In the genomic region with DNA sequence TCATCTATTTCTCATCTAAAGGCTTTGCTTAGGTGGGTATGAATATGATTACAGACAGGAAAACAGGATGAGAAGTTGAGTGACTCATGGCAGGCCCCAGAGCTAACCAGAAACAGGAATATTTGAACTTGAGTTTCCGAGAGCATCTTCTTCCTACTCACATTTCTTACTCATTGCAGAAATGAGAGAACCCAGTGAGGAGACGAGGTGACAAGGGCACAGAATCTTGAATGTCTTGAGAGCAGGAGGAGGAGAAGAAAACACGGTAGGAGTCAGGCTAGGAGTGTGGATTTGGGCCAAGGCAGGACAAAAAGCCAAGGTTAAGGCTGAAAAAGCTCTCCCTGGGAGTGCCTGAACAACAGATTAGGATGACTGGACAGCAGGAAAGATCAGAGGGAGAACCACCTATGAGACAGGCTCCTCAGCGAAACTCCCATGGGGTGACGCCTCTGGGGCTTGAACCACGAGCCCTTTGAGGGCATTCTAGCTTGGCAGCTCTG, we compare ENCODE assay signal across 6 cellular contexts. TPM values are rescaled to one million over a fixed set of nuclear protein-coding genes. Genes with fewer than 3 reads are reported as not detected.
DNase-seq lines count a peak whose midpoint lies in the region; ATAC-seq and TF ChIP-seq lines count a peak whose summit lies in the region.

No MANE protein-coding gene starts in this region.

- no peak overlapping the region for H3K14ac ChIP-seq in H9 (ENCODE audit: insufficient read depth, low read length)

- H3K4ac ChIP-seq in H9 (ENCODE audit: low read depth, low read length), result no peak overlapping the region

- no peaks in the 10 kb centered on the region for H4K20me1 ChIP-seq in H9 (ENCODE audit: control insufficient read depth, insufficient read depth, insufficient read length)

- no peaks in the 10 kb centered on the region for H3K9me3 ChIP-seq in H9 (ENCODE audit: control insufficient read depth, low read depth, low read length)

- H3K9me3 Mint-ChIP-seq in H9, result peaks cover 0 to 3% of the 10 kb centered on the region in 2 experiments; a peak in 2 of 5 replicates
- H3K9me3 Mint-ChIP-seq in naive thymus-derived CD8-positive, alpha-beta T cell, result no peaks in the 10 kb centered on the region

- peaks cover 0 to 13% (median 9%) of the 10 kb centered on the region in 3 experiments; a peak in 6 of 7 replicates for H3K36me3 Mint-ChIP-seq in H9 (ENCODE audit: insufficient read depth in 1 of 3, low read depth in 3 of 3)
- peaks cover 0 to 4% (median 0%) of the 10 kb centered on the region in 3 donors for H3K36me3 Mint-ChIP-seq in naive thymus-derived CD8-positive, alpha-beta T cell

- no peak overlapping the region for H3K4me3 Mint-ChIP-seq in H9
- H3K4me3 Mint-ChIP-seq in naive thymus-derived CD8-positive, alpha-beta T cell, result peak overlapping the region in 6 of 10 donors; percentile 21 to 78 (median 54)

- no peak overlapping the region for H2BK120ac ChIP-seq in H9 (ENCODE audit: low read depth, low read length, poor library complexity, severe bottlenecking)

- 0 out of 2 replicates have a peak, but pooled peaks cover 1% of the 10 kb centered on the region for H3K27me3 Mint-ChIP-seq in H9 (ENCODE audit: low read depth)
- H3K27me3 Mint-ChIP-seq in naive thymus-derived CD8-positive, alpha-beta T cell, result peaks cover 0 to 2% (median 0%) of the 10 kb centered on the region in 5 donors

- H3K4me1 Mint-ChIP-seq in H9, result peaks cover 12 to 20% of the 10 kb centered on the region in 2 experiments
- H3K4me1 Mint-ChIP-seq in naive thymus-derived CD8-positive, alpha-beta T cell, result peaks cover 14 to 58% (median 47%) of the 10 kb centered on the region in 4 donors

- no peak overlapping the region for H4K91ac ChIP-seq in H9 (ENCODE audit: insufficient read length, low read depth, low read length)

- H3K79me1 ChIP-seq in H9 (ENCODE audit: insufficient read depth, low read depth, low read length, poor library complexity, severe bottlenecking), result no peaks in the 10 kb centered on the region

- H3K56ac ChIP-seq in H9 (ENCODE audit: insufficient read length, low read depth, low read length), result no peak overlapping the region

- no peak overlapping the region for H4K5ac ChIP-seq in H9 (ENCODE audit: insufficient read length, low read depth, low read length)

- POLR2A ChIA-PET in naive thymus-derived CD8-positive, alpha-beta T cell (lab: Charles Lee), result interaction anchor here (0.7 kb wide), 1 partner anchor 8 kb away, joined by 3 read pairs; no protein-coding TSS in a partner anchor

- DNase-seq in H9 (no peak), GF-D8 (lab: John Stamatoyannopoulos, UW) (no peak)
- peak; percentile 77 to 78 for DNase-seq in activated T-cell treated with anti-CD3 and anti-CD28 coated beads, Interleukin-2, amount 50 U/mL, for 48 hours
- no peak for DNase-seq in naive thymus-derived CD8-positive, alpha-beta T cell
- DNase-seq in effector CD4-positive, alpha-beta T cell, result no peak

- peaks cover 11% of the 10 kb centered on the region; the same call in 1 of the 2 replicates for H3K79me2 ChIP-seq in H9 (ENCODE audit: insufficient read depth, low read length)

- H3K23ac ChIP-seq in H9 (ENCODE audit: insufficient read length, low read depth, low read length), result no peak overlapping the region

- H3K23me2 ChIP-seq in H9 (ENCODE audit: insufficient read length, low read depth, low read length, poor library complexity, severe bottlenecking), result peaks cover 9% of the 10 kb centered on the region

- H3K27ac Mint-ChIP-seq in H9, result peak overlapping the region; percentile 6 to 18 (median 17); a peak in 2 of 7 replicates
- H3K27ac Mint-ChIP-seq in naive thymus-derived CD8-positive, alpha-beta T cell, result peak overlapping the region in 8 of 10 donors; percentile 50 to 99 (median 73)

- no peak overlapping the region for H2BK20ac ChIP-seq in H9 (ENCODE audit: low read depth, low read length, poor library complexity, severe bottlenecking)

- H3K27me3 ChIP-seq in H9 (ENCODE audit: insufficient read depth, low read length), result no peaks in the 10 kb centered on the region

- TF ChIP-seq CTCF in H9 (conservative IDR thresholded peaks at IDR 0.05), result no peak

- H2BK15ac ChIP-seq in H9 (ENCODE audit: low read depth, low read length), result no peak overlapping the region

- no peak overlapping the region for H3K18ac ChIP-seq in H9 (ENCODE audit: insufficient read length, low read depth, low read length)

- H3K4me2 ChIP-seq in H9 (ENCODE audit: insufficient read depth, insufficient read length, low read length), result no peak overlapping the region

- H3K9ac ChIP-seq in H9 (ENCODE audit: extremely low read depth, insufficient read length, low read length), result no peak overlapping the region

- H4K8ac ChIP-seq in H9 (replicated peaks; ENCODE audit: insufficient read length, low read depth, low read length), result no peak overlapping the region

- H3T11ph ChIP-seq in H9 (ENCODE audit: low read length), result no peak overlapping the region

- no peak overlapping the region for H2AFZ ChIP-seq in H9 (ENCODE audit: low read length)

- H3K27ac ChIP-seq in H9 (ENCODE audit: insufficient read length, low read depth, low read length), result no peak overlapping the region

- peaks cover 4% of the 10 kb centered on the region for H3K4me1 ChIP-seq in H9 (ENCODE audit: insufficient read depth, low read length)

- no peak overlapping the region for H2BK12ac ChIP-seq in H9 (ENCODE audit: insufficient read length, low read depth, low read length)

- no peak overlapping the region for H2AK5ac ChIP-seq in H9 (ENCODE audit: insufficient read length, low read length)

- no peak overlapping the region for H2BK5ac ChIP-seq in H9 (ENCODE audit: insufficient read length, low read length)

- ATAC-seq in naive thymus-derived CD8-positive, alpha-beta T cell, result no peak
- no peak for ATAC-seq in GM18519 (IDR thresholded peaks at IDR 0.05; ENCODE audit: low FRiP score, unreplicated experiment)

- WGBS in H9 (ENCODE audit: extremely low coverage, insufficient read length, low lambda C conversion rate), result no CpG with 5 or more reads among the region's 6 CpGs

RNA-seq across cellular contexts. Expression of gene PGAM1, which starts 3.0 kb away (rescaled TPM):
- 932 and 935 TPM in 2 replicates for total RNA-seq in H9 (2021)
- 10 to 100 TPM; 69.6 to 72.4 TPM for total RNA-seq in naive thymus-derived CD8-positive, alpha-beta T cell
- polyA plus RNA-seq in naive thymus-derived CD8-positive, alpha-beta T cell, result 100 to 1,000 TPM; 191 to 222 (median 193) TPM

RNA-seq across cellular contexts. Expression of gene RRP12, which starts 21.8 kb away (rescaled TPM):
- total RNA-seq in H9 (2021), result 71.6 and 83.0 TPM in 2 replicates
- total RNA-seq in naive thymus-derived CD8-positive, alpha-beta T cell, result 10 to 100 TPM; 25.5 to 27.2 TPM
- polyA plus RNA-seq in naive thymus-derived CD8-positive, alpha-beta T cell, result 10 to 100 TPM in 1 of 3 donors, 1 to 10 TPM in 2; 8.0 to 17.3 (median 8.3) TPM

RNA-seq across cellular contexts. Expression of gene EXOSC1, which starts 22.8 kb away (rescaled TPM):
- 60.3 and 66.4 TPM in 2 replicates for total RNA-seq in H9 (2021)
- 10 to 100 TPM; 46.9 to 50.6 TPM for total RNA-seq in naive thymus-derived CD8-positive, alpha-beta T cell
- 10 to 100 TPM; 67.4 to 87.0 (median 77.1) TPM for polyA plus RNA-seq in naive thymus-derived CD8-positive, alpha-beta T cell

RNA-seq across cellular contexts. Expression of gene ZDHHC16, which starts 23.0 kb away (rescaled TPM):
- 43.9 and 45.4 TPM in 2 replicates for total RNA-seq in H9 (2021)
- 10 to 100 TPM; 28.1 to 29.3 TPM for total RNA-seq in naive thymus-derived CD8-positive, alpha-beta T cell
- 10 to 100 TPM; 20.0 to 31.4 (median 25.3) TPM for polyA plus RNA-seq in naive thymus-derived CD8-positive, alpha-beta T cell

Comparison
In these comparisons a context has a peak if more than half of its experiments do, and no peak if none do; other contexts are left out.
1. DNase-seq: peak in activated T-cell treated with anti-CD3 and anti-CD28 coated beads, Interleukin-2, amount 50 U/mL, for 48 hours (2 of 2); none in H9 (single experiment), naive thymus-derived CD8-positive, alpha-beta T cell (0 of 10), GF-D8 (single experiment) and effector CD4-positive, alpha-beta T cell (single experiment).
2. H3K4me3 Mint-ChIP-seq: peak in naive thymus-derived CD8-positive, alpha-beta T cell (6 of 10); none in H9 (0 of 2).
3. RNA of gene PGAM1, which starts 3.0 kb away (total RNA-seq): 932 to 935 TPM in H9; 69.6 to 72.4 TPM in naive thymus-derived CD8-positive, alpha-beta T cell; every median in the first group is over 10 times any median in the second.